ENCODE assay signal across 22 cellular contexts in genomic region chr10:75245354-75246001, GRCh38. TPM values are rescaled to one million over a fixed set of nuclear protein-coding genes. Genes with fewer than 3 reads are reported as not detected.
DNase-seq lines count a peak whose midpoint lies in the region; ATAC-seq, FAIRE-seq and TF ChIP-seq lines count a peak whose summit lies in the region.
"Had no signal": no experiment of that assay in that cellular context is flagged by ENCODE, and none has a peak within 500 bp of the region (broad histone marks: within the 10 kb centered on the region; RNA-seq: fewer than 3 reads in every experiment).

No MANE protein-coding gene starts in this region.

- DNase-seq in NCI-H146 (lab: John Stamatoyannopoulos, UW) (peak; percentile 17), NCI-H146 treated with DMSO at 0.1 percent for 48 hours (lab: John Stamatoyannopoulos, UW; ENCODE audit: unreplicated experiment) (no peak), WTC11 (ENCODE audit: low spot score) (no peak), upper lobe of left lung (peak; percentile 41 to 72), MV-4-11 (lab: John Stamatoyannopoulos, UW) (no peak), RCC 7860 (ENCODE audit: low spot score) (no peak)
- DNase-seq in activated T-helper 2 cell treated with anti-CD3 and anti-CD28 coated beads, Interferon-gamma antibody, Interleukin-2, Interleukin-4, amounts not matched to agents 10 μg/mL and 5 μg/mL and 100 μg/mL, durations not matched to agents 14 hours and 24 hours and 36 hours (ENCODE audit: low spot score) = no peak
- DNase-seq: activated CD4-positive, alpha-beta memory T cell treated with anti-CD3 and anti-CD28 coated beads for 36 hours; AML-193; COR-L47; natural killer cell; NCI-H2107; NCI-H524; stimulated activated CD4-positive, alpha-beta T cell treated with anti-CD3 and anti-CD28 coated beads, Interleukin-2, amount 100 ng/mL, for 24 hours; stimulated activated naive CD4-positive, alpha-beta T cell treated with Interleukin-2 at 50 U/mL for 16 hours; T-helper 2 cell had no signal

- no peak for TF ChIP-seq EP300 in upper lobe of left lung (IDR thresholded peaks at IDR 0.05)

- 72% methylated on average over 8 of the region's 8 CpGs for WGBS in liver
- WGBS in upper lobe of left lung, 2 donors = 71% methylated on average over 2 to 8 of the region's 8 CpGs

- no peaks in the 10 kb centered on the region for H3K36me3 Mint-ChIP-seq in WTC11
- H3K36me3 Mint-ChIP-seq in activated T-helper 2 cell treated with anti-CD3 and anti-CD28 coated beads, Interferon-gamma antibody, Interleukin-2, Interleukin-4, amounts not matched to agents 10 μg/mL and 5 μg/mL and 100 μg/mL, durations not matched to agents 14 hours and 24 hours and 36 hours (ENCODE audit: low read depth) = no peaks in the 10 kb centered on the region
- H3K36me3 Mint-ChIP-seq: activated CD4-positive, alpha-beta memory T cell treated with anti-CD3 and anti-CD28 coated beads for 36 hours; natural killer cell had no signal

- H3K4me3 ChIP-seq in liver (ENCODE audit: low read depth in 1 of 3, low read length in 3 of 3) = no peak overlapping the region
- no peak overlapping the region for H3K4me3 ChIP-seq in upper lobe of left lung
- H3K4me3 ChIP-seq: cardiac muscle cell, tibial artery had no signal

- peak overlapping the region; percentile 6 to 84 for H3K27ac ChIP-seq in liver (ENCODE audit: low read depth in 1 of 2, low read length in 2 of 2)
- H3K27ac ChIP-seq in upper lobe of left lung = no peak overlapping the region
- H3K27ac ChIP-seq: 22Rv1, cardiac muscle cell, parathyroid adenoma, tibial artery had no signal

- TF ChIP-seq POLR2A in upper lobe of left lung (IDR thresholded peaks at IDR 0.05) = no peak

- no peaks in the 10 kb centered on the region for H3K9me3 Mint-ChIP-seq in WTC11
- no peaks in the 10 kb centered on the region for H3K9me3 Mint-ChIP-seq in activated T-helper 2 cell treated with anti-CD3 and anti-CD28 coated beads, Interferon-gamma antibody, Interleukin-2, Interleukin-4, amounts not matched to agents 10 μg/mL and 5 μg/mL and 100 μg/mL, durations not matched to agents 14 hours and 24 hours and 36 hours
- H3K9me3 Mint-ChIP-seq: activated CD4-positive, alpha-beta memory T cell treated with anti-CD3 and anti-CD28 coated beads for 36 hours; natural killer cell had no signal

- no peak overlapping the region for H3K4me3 Mint-ChIP-seq in WTC11
- no peak overlapping the region for H3K4me3 Mint-ChIP-seq in activated T-helper 2 cell treated with anti-CD3 and anti-CD28 coated beads, Interferon-gamma antibody, Interleukin-2, Interleukin-4, amounts not matched to agents 10 μg/mL and 5 μg/mL and 100 μg/mL, durations not matched to agents 14 hours and 24 hours and 36 hours (ENCODE audit: low read depth)
- H3K4me3 Mint-ChIP-seq: activated CD4-positive, alpha-beta memory T cell treated with anti-CD3 and anti-CD28 coated beads for 36 hours; natural killer cell had no signal

- FAIRE-seq in RCC 7860 (lab: Jason Lieb, UNC) = no peak
- FAIRE-seq: frontal cortex had no signal

- intact Hi-C loops in activated T-helper 2 cell treated with anti-CD3 and anti-CD28 coated beads, Interferon-gamma antibody, Interleukin-2, Interleukin-4, amounts not matched to agents 10 μg/mL and 5 μg/mL and 100 μg/mL, durations not matched to agents 14 hours and 24 hours and 36 hours (cut with micrococcal nuclease) = no loop called here

- TF ChIP-seq RAD21 in liver (IDR thresholded peaks at IDR 0.05) = no peak

- no peaks in the 10 kb centered on the region for H3K27me3 ChIP-seq in liver (ENCODE audit: control insufficient read depth in 4 of 4, insufficient read depth in 4 of 4, low read length in 3 of 4)
- no peaks in the 10 kb centered on the region for H3K27me3 ChIP-seq in upper lobe of left lung
- H3K27me3 ChIP-seq: cardiac muscle cell had no signal

- H3K4me1 Mint-ChIP-seq in WTC11 = peaks cover 14% of the 10 kb centered on the region
- H3K4me1 Mint-ChIP-seq in activated T-helper 2 cell treated with anti-CD3 and anti-CD28 coated beads, Interferon-gamma antibody, Interleukin-2, Interleukin-4, amounts not matched to agents 10 μg/mL and 5 μg/mL and 100 μg/mL, durations not matched to agents 14 hours and 24 hours and 36 hours (ENCODE audit: low read depth) = no peaks in the 10 kb centered on the region
- H3K4me1 Mint-ChIP-seq: natural killer cell had no signal

- peak; percentile 31 for ATAC-seq in WTC11
- no peak for ATAC-seq in upper lobe of left lung (ENCODE audit: low FRiP score in 2 of 2)
- ATAC-seq: natural killer cell had no signal

- H3K9ac ChIP-seq in liver (ENCODE audit: low read depth in 1 of 2, low read length in 2 of 2) = no peak overlapping the region
- H3K9ac ChIP-seq: parathyroid adenoma had no signal

- H3K9me3 ChIP-seq in liver (ENCODE audit: control insufficient read depth in 4 of 4, low read length in 3 of 4) (no peaks in the 10 kb centered on the region), upper lobe of left lung (no peaks in the 10 kb centered on the region)
- H3K9me3 ChIP-seq: tibial artery had no signal

- H3K36me3 ChIP-seq in liver (ENCODE audit: control insufficient read depth in 4 of 4, insufficient read depth in 3 of 4, low read depth in 1 of 4, low read length in 3 of 4) (no peaks in the 10 kb centered on the region), upper lobe of left lung (no peaks in the 10 kb centered on the region)
- H3K36me3 ChIP-seq: cardiac muscle cell, tibial artery had no signal

- H3K27ac Mint-ChIP-seq in WTC11 = no peak overlapping the region
- H3K27ac Mint-ChIP-seq in activated T-helper 2 cell treated with anti-CD3 and anti-CD28 coated beads, Interferon-gamma antibody, Interleukin-2, Interleukin-4, amounts not matched to agents 10 μg/mL and 5 μg/mL and 100 μg/mL, durations not matched to agents 14 hours and 24 hours and 36 hours = no peak overlapping the region
- H3K27ac Mint-ChIP-seq: activated CD4-positive, alpha-beta memory T cell treated with anti-CD3 and anti-CD28 coated beads for 36 hours; natural killer cell had no signal

- TF ChIP-seq CTCF in WTC11 (IDR thresholded peaks at IDR 0.05) = no peak
- TF ChIP-seq CTCF in liver (IDR thresholded peaks at IDR 0.05; ENCODE audit: low read depth, low read length, missing input control) = no peak
- TF ChIP-seq CTCF in upper lobe of left lung (IDR thresholded peaks at IDR 0.05) = no peak

- CTCF ChIA-PET in WTC11 (lab: Charles Lee) = interaction anchor here (0.5 to 3.0 kb wide), 3 partner anchors 10 to 483 kb away, joined by 3 to 16 read pairs (median 4); partner anchors contain the start of gene COMTD1

- H3K4me1 ChIP-seq in liver (ENCODE audit: control insufficient read depth in 4 of 4, insufficient read depth in 4 of 4, low read length in 3 of 4) (peaks cover 4 to 25% (median 21%) of the 10 kb centered on the region in 4 donors), upper lobe of left lung (peaks cover 0 to 13% (median 3%) of the 10 kb centered on the region in 4 donors)
- H3K4me1 ChIP-seq: parathyroid adenoma, tibial artery had no signal

- POLR2A ChIA-PET in WTC11 (lab: Charles Lee) = interaction anchor here (1.0 kb wide), 1 partner anchor 216 kb away, joined by 3 read pairs; no protein-coding TSS in a partner anchor

- H3K27me3 Mint-ChIP-seq in WTC11 (ENCODE audit: low read depth) = no peaks in the 10 kb centered on the region
- H3K27me3 Mint-ChIP-seq in activated T-helper 2 cell treated with anti-CD3 and anti-CD28 coated beads, Interferon-gamma antibody, Interleukin-2, Interleukin-4, amounts not matched to agents 10 μg/mL and 5 μg/mL and 100 μg/mL, durations not matched to agents 14 hours and 24 hours and 36 hours (ENCODE audit: low read depth) = no peaks in the 10 kb centered on the region
- H3K27me3 Mint-ChIP-seq: activated CD4-positive, alpha-beta memory T cell treated with anti-CD3 and anti-CD28 coated beads for 36 hours had no signal

TF ChIP-seq in WTC11, 78 proteins besides CTCF, POLR2A, EP300 and RAD21 (continues in another document):
- no peak for TF ChIP-seq ZNF512 (CRISPR knock-in tag; IDR thresholded peaks at IDR 0.05; ENCODE audit: borderline replicate concordance)

TF ChIP-seq in liver, 16 proteins besides CTCF, POLR2A, EP300 and RAD21:
- TF ChIP-seq EGR1 (IDR thresholded peaks at IDR 0.05; ENCODE audit: low read depth in 2 of 2) (no peak), ZBTB33 (IDR thresholded peaks at IDR 0.05) (no peak), GABPA (IDR thresholded peaks at IDR 0.05 in 1 of 2, conservative IDR thresholded peaks at IDR 0.05 in 1 of 2) (no peak), TAF1 (conservative IDR thresholded peaks at IDR 0.05) (no peak), SP1 (IDR thresholded peaks at IDR 0.05) (no peak), NR2F2 (IDR thresholded peaks at IDR 0.05) (no peak), RXRA (IDR thresholded peaks at IDR 0.05) (no peak), FOXA1 (IDR thresholded peaks at IDR 0.05) (no peak), HNF4G (IDR thresholded peaks at IDR 0.05) (no peak)

RNA-seq across cellular contexts. Expression of gene COMTD1, which starts 9.7 kb away (rescaled TPM):
- 46.3 to 49.5 TPM (median 47.8 TPM) in 3 replicates for total RNA-seq in WTC11 (2021)
- 10 to 100 TPM in 1 of 2 donors, 1 to 10 TPM in 1; 6.5 to 12.1 TPM for total RNA-seq in liver
- 10 to 100 TPM; 40.9 to 44.2 TPM for polyA plus RNA-seq in liver
- 10 to 100 TPM; 28.0 to 56.6 (median 35.6) TPM for total RNA-seq in upper lobe of left lung
- 38.5 and 38.7 TPM in 2 replicates for total RNA-seq in activated T-helper 2 cell treated with anti-CD3 and anti-CD28 coated beads, Interferon-gamma antibody, Interleukin-2, Interleukin-4, amounts not matched to agents 10 μg/mL and 5 μg/mL and 100 μg/mL, durations not matched to agents 14 hours and 24 hours and 36 hours

RNA-seq across cellular contexts. Expression of gene VDAC2, which starts 34.9 kb away (rescaled TPM):
- 283 to 284 TPM (median 283 TPM) in 3 replicates for total RNA-seq in WTC11 (2021)
- total RNA-seq in liver = 10 to 100 TPM; 41.3 to 46.1 TPM
- polyA plus RNA-seq in liver = 10 to 100 TPM; 58.9 to 67.1 TPM
- total RNA-seq in upper lobe of left lung = 100 to 1,000 TPM in 3 of 6 donors, 10 to 100 TPM in 3; 54.5 to 137 (median 98.8) TPM
- total RNA-seq in activated T-helper 2 cell treated with anti-CD3 and anti-CD28 coated beads, Interferon-gamma antibody, Interleukin-2, Interleukin-4, amounts not matched to agents 10 μg/mL and 5 μg/mL and 100 μg/mL, durations not matched to agents 14 hours and 24 hours and 36 hours = 219 and 221 TPM in 2 replicates

Comparison
In these comparisons a context has a peak if more than half of its experiments do, and no peak if none do; other contexts are left out.
1. DNase-seq: peak in NCI-H146 (single experiment) and upper lobe of left lung (2 of 2); none in NCI-H146 treated with DMSO at 0.1 percent for 48 hours (single experiment), WTC11 (single experiment), MV-4-11 (single experiment), RCC 7860 (single experiment) and activated T-helper 2 cell treated with anti-CD3 and anti-CD28 coated beads, Interferon-gamma antibody, Interleukin-2, Interleukin-4, amounts not matched to agents 10 μg/mL and 5 μg/mL and 100 μg/mL, durations not matched to agents 14 hours and 24 hours and 36 hours (single experiment).
2. H3K27ac ChIP-seq: peak in liver (2 of 2); none in upper lobe of left lung (0 of 4).